In genomic region chr17:71085238-71086033, GRCh38 we compare ENCODE assay signal across 8 cellular contexts.
DNase-seq lines count a peak whose midpoint lies in the region; ATAC-seq, FAIRE-seq and TF ChIP-seq lines count a peak whose summit lies in the region.

No MANE protein-coding gene starts in this region.

- peaks cover under 1% of the 10 kb centered on the region; the same call in 1 of the 2 replicates for H3K36me3 Mint-ChIP-seq in WTC11
- no peaks in the 10 kb centered on the region for H3K36me3 Mint-ChIP-seq in naive thymus-derived CD8-positive, alpha-beta T cell

- no peak overlapping the region for H3K4me3 Mint-ChIP-seq in WTC11
- no peak overlapping the region for H3K4me3 Mint-ChIP-seq in naive thymus-derived CD8-positive, alpha-beta T cell

- TF ChIP-seq CTCF in WTC11 (IDR thresholded peaks at IDR 0.05) = peak; percentile 63

- no peaks in the 10 kb centered on the region for H3K27me3 Mint-ChIP-seq in WTC11 (ENCODE audit: low read depth)
- H3K27me3 Mint-ChIP-seq in naive thymus-derived CD8-positive, alpha-beta T cell = no peaks in the 10 kb centered on the region

- FAIRE-seq in GM19239 (lab: Jason Lieb, UNC) = no peak

- H3K9me3 Mint-ChIP-seq in WTC11 = peaks cover under 1% of the 10 kb centered on the region
- peaks cover 0 to 15% (median 2%) of the 10 kb centered on the region in 9 donors for H3K9me3 Mint-ChIP-seq in naive thymus-derived CD8-positive, alpha-beta T cell

- ATAC-seq in WTC11 (peak; percentile 69), HG03159 (IDR thresholded peaks at IDR 0.05; ENCODE audit: unreplicated experiment) (no peak)
- no peak for ATAC-seq in naive thymus-derived CD8-positive, alpha-beta T cell

- H3K27ac Mint-ChIP-seq in WTC11 = no peak overlapping the region
- no peak overlapping the region for H3K27ac Mint-ChIP-seq in naive thymus-derived CD8-positive, alpha-beta T cell

- H3K4me1 Mint-ChIP-seq in WTC11 = peaks cover 34% of the 10 kb centered on the region
- H3K4me1 Mint-ChIP-seq in naive thymus-derived CD8-positive, alpha-beta T cell = no peaks in the 10 kb centered on the region

- POLR2A ChIA-PET in WTC11 (lab: Charles Lee) = no interaction called here
- POLR2A ChIA-PET in naive thymus-derived CD8-positive, alpha-beta T cell (lab: Charles Lee) = no interaction called here

- CTCF ChIA-PET in WTC11 (lab: Charles Lee) = interaction anchor here (0.6 to 2.3 kb wide), 13 partner anchors 24 to 1454 kb away, joined by 3 to 32 read pairs (median 5); partner anchors contain the start of genes KCNJ2 and SOX9

- DNase-seq in ELF-1 (ENCODE audit: low read depth, low spot score) = peak; percentile 68
- peak; percentile 2 to 19 for DNase-seq in Kasumi-1 (lab: John Stamatoyannopoulos, UW)
- peak; percentile 70 for DNase-seq in WTC11 (ENCODE audit: low spot score)
- DNase-seq in myocyte (ENCODE audit: low read depth) = peak; percentile 37
- DNase-seq in GM19239 (ENCODE audit: insufficient read length, low spot score) = no peak
- DNase-seq in naive thymus-derived CD8-positive, alpha-beta T cell = no peak
- no peak for DNase-seq in T-helper 9 cell

TF ChIP-seq in WTC11, 78 proteins besides CTCF, POLR2A, EP300 and RAD21:
- TF ChIP-seq CREM (CRISPR knock-in tag; IDR thresholded peaks at IDR 0.05) = no peak

Comparison
In these comparisons a context has a peak if more than half of its experiments do, and no peak if none do; other contexts are left out.
1. DNase-seq: peak in ELF-1 (single experiment), Kasumi-1 (2 of 2), WTC11 (single experiment) and myocyte (single experiment); none in GM19239 (single experiment), naive thymus-derived CD8-positive, alpha-beta T cell (0 of 10) and T-helper 9 cell (single experiment).